13 cellular contexts compared by ENCODE assay signal in genomic region chrX:13076176-13076956, GRCh38. TPM values are rescaled to one million over a fixed set of nuclear protein-coding genes. Genes with fewer than 3 reads are reported as not detected.
A peak's percentile ranks its signal among the peaks of the same experiment; 100 is the strongest.
DNase-seq lines count a peak whose midpoint lies in the region; ATAC-seq and TF ChIP-seq lines count a peak whose summit lies in the region.
"Had no signal": no experiment of that assay in that cellular context is flagged by ENCODE, and none has a peak within 500 bp of the region (broad histone marks: within the 10 kb centered on the region; RNA-seq: fewer than 3 reads in every experiment).

No MANE protein-coding gene starts in this region.

- H3K9ac ChIP-seq in colonic mucosa (ENCODE audit: low read depth in 2 of 2, low read length in 2 of 2): no peak overlapping the region

- TF ChIP-seq EP300 in ovary (IDR thresholded peaks at IDR 0.05): no peak

- no peaks in the 10 kb centered on the region for H3K9me3 ChIP-seq in CD8-positive, alpha-beta memory T cell (ENCODE audit: low read length)
- H3K9me3 ChIP-seq in colonic mucosa (no peaks in the 10 kb centered on the region), ovary (no peaks in the 10 kb centered on the region), body of pancreas (no peaks in the 10 kb centered on the region)
- H3K9me3 ChIP-seq: HAP-1, uterus had no signal

- H3K4me3 ChIP-seq in CD8-positive, alpha-beta memory T cell (ENCODE audit: low read length): no peak overlapping the region
- H3K4me3 ChIP-seq in colonic mucosa (no peak overlapping the region), ovary (no peak overlapping the region), body of pancreas (no peak overlapping the region)
- H3K4me3 ChIP-seq: HAP-1, lung, uterus had no signal

- H3K27ac Mint-ChIP-seq in CD8-positive, alpha-beta memory T cell: peak overlapping the region in 7 of 8 donors; percentile 61 to 91 (median 84)

- no peak overlapping the region for H3K27ac ChIP-seq in CD8-positive, alpha-beta memory T cell (ENCODE audit: low read depth, low read length)
- H3K27ac ChIP-seq in colonic mucosa: peak overlapping the region; percentile 18
- H3K27ac ChIP-seq in ovary: no peak overlapping the region
- no peak overlapping the region for H3K27ac ChIP-seq in body of pancreas
- H3K27ac ChIP-seq: uterus had no signal

- POLR2A ChIA-PET in CD8-positive, alpha-beta memory T cell (lab: Charles Lee): interaction anchor here (0.6 to 1.0 kb wide), 5 partner anchors 9 to 100 kb away, joined by 3 to 10 read pairs (median 4); no protein-coding TSS in a partner anchor

- peaks cover 0 to under 1% (median 0%) of the 10 kb centered on the region in 5 donors for H3K9me3 Mint-ChIP-seq in CD8-positive, alpha-beta memory T cell

- peaks cover 0 to 20% of the 10 kb centered on the region in 2 donors for H3K27me3 Mint-ChIP-seq in CD8-positive, alpha-beta memory T cell

- intact Hi-C loops in colonic mucosa (cut with DNase I): no loop called here
- intact Hi-C loops in ovary (cut with DNase I): no loop called here
- intact Hi-C loops in body of pancreas (cut with DNase I): no loop called here

- peaks cover 0 to 5% (median 2%) of the 10 kb centered on the region in 3 donors for H3K36me3 Mint-ChIP-seq in CD8-positive, alpha-beta memory T cell

- TF ChIP-seq POLR2A in ovary (IDR thresholded peaks at IDR 0.05): no peak
- TF ChIP-seq POLR2A in body of pancreas (IDR thresholded peaks at IDR 0.05): no peak

- 81 to 88% (median 86%) methylated on average over 4 of the region's 4 CpGs for WGBS in ovary, 3 donors
- WGBS in body of pancreas, 2 donors: 81% methylated on average over 4 of the region's 4 CpGs

- no peaks in the 10 kb centered on the region for H3K27me3 ChIP-seq in CD8-positive, alpha-beta memory T cell (ENCODE audit: insufficient read depth, low read length, poor library complexity, severe bottlenecking)
- H3K27me3 ChIP-seq in colonic mucosa: no peaks in the 10 kb centered on the region
- H3K27me3 ChIP-seq in ovary: no peaks in the 10 kb centered on the region
- no peaks in the 10 kb centered on the region for H3K27me3 ChIP-seq in body of pancreas
- H3K27me3 ChIP-seq: uterus had no signal

- H3K4me1 Mint-ChIP-seq in CD8-positive, alpha-beta memory T cell: peaks cover 53 to 73% (median 70%) of the 10 kb centered on the region in 3 donors

- peaks cover 75% of the 10 kb centered on the region for H3K4me1 ChIP-seq in CD8-positive, alpha-beta memory T cell (ENCODE audit: insufficient read depth, low read length)
- H3K4me1 ChIP-seq in colonic mucosa (no peaks in the 10 kb centered on the region), ovary (ENCODE audit: insufficient read depth) (no peaks in the 10 kb centered on the region), body of pancreas (peaks cover 10% of the 10 kb centered on the region)

- peak overlapping the region in 2 of 7 donors; percentile 45 to 54 for H3K4me3 Mint-ChIP-seq in CD8-positive, alpha-beta memory T cell

- no peak for TF ChIP-seq CTCF in colonic mucosa (IDR thresholded peaks at IDR 0.05)
- no peak for TF ChIP-seq CTCF in ovary (IDR thresholded peaks at IDR 0.05)
- TF ChIP-seq CTCF in body of pancreas (IDR thresholded peaks at IDR 0.05): no peak

- H3K36me3 ChIP-seq in CD8-positive, alpha-beta memory T cell (ENCODE audit: insufficient read depth, low read length): no peaks in the 10 kb centered on the region
- H3K36me3 ChIP-seq in colonic mucosa (no peaks in the 10 kb centered on the region), ovary (no peaks in the 10 kb centered on the region), body of pancreas (replicated peaks in 1 of 2; ENCODE audit: insufficient read depth in 1 of 2, low read depth in 2 of 2) (no peaks in the 10 kb centered on the region)
- H3K36me3 ChIP-seq: HAP-1, uterus had no signal

- ATAC-seq in GM19467 (IDR thresholded peaks at IDR 0.05; ENCODE audit: unreplicated experiment) (peak; percentile 36), HG03521 (IDR thresholded peaks at IDR 0.05; ENCODE audit: unreplicated experiment) (peak; percentile 44), body of pancreas (no peak)

- DNase-seq in CD8-positive, alpha-beta memory T cell: no peak
- DNase-seq in colonic mucosa (no peak), OCI-M1 (lab: John Stamatoyannopoulos, UW) (no peak), GM19240 (ENCODE audit: insufficient read length, low spot score) (no peak), ovary (no peak), body of pancreas (no peak)
- DNase-seq: NCI-H1092 treated with DMSO at 0.1 percent for 48 hours, uterus had no signal

- CTCF ChIA-PET in CD8-positive, alpha-beta memory T cell (lab: Charles Lee): interaction anchor here (0.9 to 1.5 kb wide), 4 partner anchors 27 to 126 kb away, joined by 3 to 4 read pairs (median 4); no protein-coding TSS in a partner anchor

RNA-seq across cellular contexts. Expression of gene FAM9C, which starts 31.9 kb away (rescaled TPM):
- total RNA-seq in CD8-positive, alpha-beta memory T cell: not detected
- not detected for polyA plus RNA-seq in CD8-positive, alpha-beta memory T cell
- total RNA-seq in colonic mucosa: not detected
- total RNA-seq in ovary: 1 to 10 TPM in 1 of 7 donors, under 1 TPM in 3, not detected in 3; 0.10 to 1.0 (median 0.74) TPM
- 1 to 10 TPM in 1 of 2 donors, not detected in 1; 1.6 TPM for polyA plus RNA-seq in ovary
- not detected for total RNA-seq in body of pancreas
- total RNA-seq: epithelial cell of proximal tubule had no signal
